11 cellular contexts compared by ENCODE assay signal in genomic region chr17:80599546-80600305, GRCh38. TPM values are rescaled to one million over a fixed set of nuclear protein-coding genes. Genes with fewer than 3 reads are reported as not detected.
A peak's percentile ranks its signal among the peaks of the same experiment; 100 is the strongest.
DNase-seq lines count a peak whose midpoint lies in the region; ATAC-seq, FAIRE-seq and TF ChIP-seq lines count a peak whose summit lies in the region.
"Had no signal": no experiment of that assay in that cellular context is flagged by ENCODE, and none has a peak within 500 bp of the region (broad histone marks: within the 10 kb centered on the region; RNA-seq: fewer than 3 reads in every experiment).

No MANE protein-coding gene starts in this region.

- H3K36me3 ChIP-seq in CD4-positive, CD25-positive, alpha-beta regulatory T cell (ENCODE audit: control insufficient read depth, insufficient read depth, low read length): no peaks in the 10 kb centered on the region
- H3K36me3 ChIP-seq in GM23248 (ENCODE audit: low read depth) (no peaks in the 10 kb centered on the region), HepG2 (replicated peaks in 1 of 2; ENCODE audit: control insufficient read depth in 1 of 2, insufficient read depth in 2 of 2, low read length in 2 of 2) (peaks cover 0 to 4% of the 10 kb centered on the region in 2 experiments; a peak in 2 of 5 replicates)
- H3K36me3 ChIP-seq: heart left ventricle had no signal

- no peak overlapping the region for H2AFZ ChIP-seq in GM23248
- no peak overlapping the region for H2AFZ ChIP-seq in HepG2 (ENCODE audit: low read length)
- H2AFZ ChIP-seq: PC-9 had no signal

- H3K27ac Mint-ChIP-seq in CD4-positive, CD25-positive, alpha-beta regulatory T cell: peak overlapping the region in 2 of 3 donors; percentile 40 to 73
- H3K27ac Mint-ChIP-seq in activated T-helper 2 cell treated with anti-CD3 and anti-CD28 coated beads, Interferon-gamma antibody, Interleukin-2, Interleukin-4, amounts not matched to agents 10 μg/mL and 5 μg/mL and 100 μg/mL, durations not matched to agents 14 hours and 24 hours and 36 hours: peak overlapping the region; percentile 30
- H3K27ac Mint-ChIP-seq in CD14-positive monocyte: peak overlapping the region in 2 of 7 donors; percentile 13 to 15

- peak; percentile 77 for FAIRE-seq in HepG2 (lab: Jason Lieb, UNC)

- H3K27me3 Mint-ChIP-seq in CD4-positive, CD25-positive, alpha-beta regulatory T cell: no peaks in the 10 kb centered on the region
- no peaks in the 10 kb centered on the region for H3K27me3 Mint-ChIP-seq in activated T-helper 2 cell treated with anti-CD3 and anti-CD28 coated beads, Interferon-gamma antibody, Interleukin-2, Interleukin-4, amounts not matched to agents 10 μg/mL and 5 μg/mL and 100 μg/mL, durations not matched to agents 14 hours and 24 hours and 36 hours (ENCODE audit: low read depth)
- peaks cover 0 to 6% (median 2%) of the 10 kb centered on the region in 3 donors for H3K27me3 Mint-ChIP-seq in CD14-positive monocyte (ENCODE audit: low read depth in 3 of 3)

- H3K27ac ChIP-seq in CD4-positive, CD25-positive, alpha-beta regulatory T cell (ENCODE audit: insufficient read depth, low read length, poor library complexity, severe bottlenecking): no peak overlapping the region
- H3K27ac ChIP-seq in GM23248 (no peak overlapping the region), HepG2 (ENCODE audit: extremely low read length, insufficient read depth, low read length) (peak overlapping the region; percentile 79)
- H3K27ac ChIP-seq: PC-9 had no signal

- peak overlapping the region in 3 of 4 donors; percentile 21 to 76 (median 43) for H3K4me3 Mint-ChIP-seq in CD4-positive, CD25-positive, alpha-beta regulatory T cell
- no peak overlapping the region for H3K4me3 Mint-ChIP-seq in activated T-helper 2 cell treated with anti-CD3 and anti-CD28 coated beads, Interferon-gamma antibody, Interleukin-2, Interleukin-4, amounts not matched to agents 10 μg/mL and 5 μg/mL and 100 μg/mL, durations not matched to agents 14 hours and 24 hours and 36 hours (ENCODE audit: low read depth)
- H3K4me3 Mint-ChIP-seq in CD14-positive monocyte: no peak overlapping the region

- no peaks in the 10 kb centered on the region for H3K9me2 ChIP-seq in GM23248 (ENCODE audit: insufficient read depth)

- POLR2A ChIA-PET in HepG2 (lab: Yijun Ruan, JAX): interaction anchor here (0.6 to 3.0 kb wide), 6 partner anchors 16 to 145 kb away, joined by 3 to 32 read pairs (median 3); no protein-coding TSS in a partner anchor

- H3K9me3 ChIP-seq in CD4-positive, CD25-positive, alpha-beta regulatory T cell (ENCODE audit: control insufficient read depth in 2 of 2, low read length in 2 of 2): no peaks in the 10 kb centered on the region
- H3K9me3 ChIP-seq in GM23248 (ENCODE audit: low read depth): no peaks in the 10 kb centered on the region
- no peaks in the 10 kb centered on the region for H3K9me3 ChIP-seq in HepG2 (ENCODE audit: low read length)
- H3K9me3 ChIP-seq: heart left ventricle had no signal

- intact Hi-C loops in activated T-helper 2 cell treated with anti-CD3 and anti-CD28 coated beads, Interferon-gamma antibody, Interleukin-2, Interleukin-4, amounts not matched to agents 10 μg/mL and 5 μg/mL and 100 μg/mL, durations not matched to agents 14 hours and 24 hours and 36 hours (cut with micrococcal nuclease): no loop called here
- intact Hi-C loops in HepG2 (cut with micrococcal nuclease; ENCODE audit: unreplicated experiment) (no loop called here), CD14-positive monocyte (cut with micrococcal nuclease) (no loop called here)

- in situ Hi-C loops in GM23248 (cut with MboI): no loop called here
- in situ Hi-C loops in HepG2 (cut with HindIII; ENCODE audit: extremely low pct_ligation_motif_present, low pct_unique_long_range_greater_than_20kb): no loop called here

- ATAC-seq in CD4-positive, CD25-positive, alpha-beta regulatory T cell (ENCODE audit: low read depth in 2 of 2): no peak
- ATAC-seq in HepG2: peak; percentile 85
- no peak for ATAC-seq in GM19397 (IDR thresholded peaks at IDR 0.05; ENCODE audit: unreplicated experiment)
- no peak for ATAC-seq in HG03108 (IDR thresholded peaks at IDR 0.05; ENCODE audit: unreplicated experiment)

- H4K20me1 ChIP-seq in GM23248 (ENCODE audit: insufficient read depth) (peaks cover 4% of the 10 kb centered on the region; the same call in 1 of the 2 replicates), HepG2 (ENCODE audit: insufficient read depth, low read length) (peaks cover 12% of the 10 kb centered on the region; the same call in 1 of the 2 replicates)

- H3K79me2 ChIP-seq in GM23248 (ENCODE audit: insufficient read depth) (peaks cover 64% of the 10 kb centered on the region), HepG2 (ENCODE audit: insufficient read depth, low read length) (peaks cover 89% of the 10 kb centered on the region)

- TF ChIP-seq RAD21 in HepG2 (CRISPR knock-in tag; IDR thresholded peaks at IDR 0.05): no peak

- CTCF ChIA-PET in HepG2 (lab: Yijun Ruan, JAX; ENCODE audit: low intra/inter-chr PET ratio, low total read pairs): interaction anchor here (1.5 kb wide), 1 partner anchor 25 kb away, joined by 5 read pairs; no protein-coding TSS in a partner anchor

- 48 to 52% methylated on average over 8 of the region's 8 CpGs for WGBS in GM23248 (ENCODE audit: low coverage in 1 of 2, low lambda C conversion rate in 2 of 2, missing lambda C conversion rate in 2 of 2), 2 experiments
- 14% methylated on average over 8 of the region's 8 CpGs for WGBS in HepG2 (ENCODE audit: low lambda C conversion rate)

- no peak overlapping the region for H3K4me2 ChIP-seq in GM23248 (ENCODE audit: unreplicated experiment)
- H3K4me2 ChIP-seq in HepG2 (ENCODE audit: low read depth, low read length): peak overlapping the region; percentile 82
- H3K4me2 ChIP-seq: PC-9 had no signal

- no peak for TF ChIP-seq POLR2A in HepG2 (IDR thresholded peaks at IDR 0.05; ENCODE audit: insufficient read depth in 1 of 2, low read depth in 2 of 2, low read length in 2 of 2)

- BruUV-seq in HepG2 (replicated peaks; lab: Mats Ljungman, UMichigan): no TSS peak

- peaks cover 29% of the 10 kb centered on the region for H3K36me3 Mint-ChIP-seq in CD4-positive, CD25-positive, alpha-beta regulatory T cell
- H3K36me3 Mint-ChIP-seq in activated T-helper 2 cell treated with anti-CD3 and anti-CD28 coated beads, Interferon-gamma antibody, Interleukin-2, Interleukin-4, amounts not matched to agents 10 μg/mL and 5 μg/mL and 100 μg/mL, durations not matched to agents 14 hours and 24 hours and 36 hours (ENCODE audit: low read depth): peaks cover 33% of the 10 kb centered on the region
- peaks cover 1 to 9% of the 10 kb centered on the region in 2 donors for H3K36me3 Mint-ChIP-seq in CD14-positive monocyte

- no peak for DNase-seq in CD4-positive, CD25-positive, alpha-beta regulatory T cell
- peak; percentile 46 for DNase-seq in GM23248
- DNase-seq in activated T-helper 2 cell treated with anti-CD3 and anti-CD28 coated beads, Interferon-gamma antibody, Interleukin-2, Interleukin-4, amounts not matched to agents 10 μg/mL and 5 μg/mL and 100 μg/mL, durations not matched to agents 14 hours and 24 hours and 36 hours (ENCODE audit: low spot score): no peak
- DNase-seq in HepG2 (ENCODE audit: low spot score): peak; percentile 89
- DNase-seq in C1 segment of cervical spinal cord (lab: John Stamatoyannopoulos, UW): no peak
- DNase-seq in CD14-positive monocyte (ENCODE audit: low spot score): no peak
- DNase-seq: heart left ventricle, MV-4-11, PC-9 had no signal

- H3K4me3 ChIP-seq in CD4-positive, CD25-positive, alpha-beta regulatory T cell (ENCODE audit: low read depth, low read length): no peak overlapping the region
- no peak overlapping the region for H3K4me3 ChIP-seq in GM23248
- peak overlapping the region; percentile 21 to 59 (median 31); a peak in 5 of 6 replicates for H3K4me3 ChIP-seq in HepG2 (replicated peaks in 1 of 3; ENCODE audit: insufficient read depth in 1 of 3, low read depth in 2 of 3, low read length in 3 of 3)
- H3K4me3 ChIP-seq: heart left ventricle, PC-9 had no signal

- H3K27me3 ChIP-seq in CD4-positive, CD25-positive, alpha-beta regulatory T cell (ENCODE audit: control insufficient read depth, insufficient read depth, low read length): no peaks in the 10 kb centered on the region
- no peaks in the 10 kb centered on the region for H3K27me3 ChIP-seq in GM23248 (replicated peaks; ENCODE audit: insufficient read depth)
- no peaks in the 10 kb centered on the region for H3K27me3 ChIP-seq in HepG2 (ENCODE audit: control insufficient read depth in 1 of 2, insufficient read depth in 2 of 2, low read length in 2 of 2)
- H3K27me3 ChIP-seq: heart left ventricle had no signal

- H3K4me1 ChIP-seq in CD4-positive, CD25-positive, alpha-beta regulatory T cell (ENCODE audit: control insufficient read depth, insufficient read depth, low read length, poor library complexity, severe bottlenecking): peaks cover 27% of the 10 kb centered on the region
- H3K4me1 ChIP-seq in GM23248 (ENCODE audit: insufficient read depth) (peaks cover 19% of the 10 kb centered on the region), HepG2 (ENCODE audit: insufficient read depth, low read length) (peaks cover 71% of the 10 kb centered on the region)

- H3F3A ChIP-seq in GM23248 (ENCODE audit: insufficient read depth): no peaks in the 10 kb centered on the region

- TF ChIP-seq EP300 in HepG2 (IDR thresholded peaks at IDR 0.05; ENCODE audit: low read depth in 2 of 2, low read length in 2 of 2) (peak in 1 of 2 experiments; percentile 35; a peak in 1 of 4 replicates), HepG2 (CRISPR knock-in tag; IDR thresholded peaks at IDR 0.05; ENCODE audit: borderline replicate concordance) (no peak)

- H3K9ac ChIP-seq in GM23248 (no peak overlapping the region), HepG2 (ENCODE audit: insufficient read depth, low read depth, low read length) (peak overlapping the region; percentile 65)

- no peak for TF ChIP-seq CTCF in HepG2 (CRISPR knock-in tag; IDR thresholded peaks at IDR 0.05)
- TF ChIP-seq CTCF in CD14-positive monocyte (IDR thresholded peaks at IDR 0.05): no peak

- peaks cover 0 to 1% (median 0%) of the 10 kb centered on the region in 7 donors for H3K9me3 Mint-ChIP-seq in CD4-positive, CD25-positive, alpha-beta regulatory T cell
- no peaks in the 10 kb centered on the region for H3K9me3 Mint-ChIP-seq in activated T-helper 2 cell treated with anti-CD3 and anti-CD28 coated beads, Interferon-gamma antibody, Interleukin-2, Interleukin-4, amounts not matched to agents 10 μg/mL and 5 μg/mL and 100 μg/mL, durations not matched to agents 14 hours and 24 hours and 36 hours
- H3K9me3 Mint-ChIP-seq in CD14-positive monocyte: peaks cover 0 to 2% (median 0%) of the 10 kb centered on the region in 7 donors

- peaks cover 29 to 78% (median 54%) of the 10 kb centered on the region in 4 donors for H3K4me1 Mint-ChIP-seq in CD4-positive, CD25-positive, alpha-beta regulatory T cell
- peaks cover 61% of the 10 kb centered on the region for H3K4me1 Mint-ChIP-seq in activated T-helper 2 cell treated with anti-CD3 and anti-CD28 coated beads, Interferon-gamma antibody, Interleukin-2, Interleukin-4, amounts not matched to agents 10 μg/mL and 5 μg/mL and 100 μg/mL, durations not matched to agents 14 hours and 24 hours and 36 hours (ENCODE audit: low read depth)
- H3K4me1 Mint-ChIP-seq in CD14-positive monocyte: peaks cover 57% of the 10 kb centered on the region

RNA-seq across cellular contexts. Expression of gene RPTOR, which starts 55.1 kb away (rescaled TPM):
- total RNA-seq in CD4-positive, CD25-positive, alpha-beta regulatory T cell: 70.1 TPM
- 1 to 10 TPM; 4.7 to 8.5 (median 6.8) TPM for polyA plus RNA-seq in CD4-positive, CD25-positive, alpha-beta regulatory T cell
- total RNA-seq in GM23248 (2014; rRNA removed; shearing (Covaris generic)): 16.1 and 19.0 TPM in 2 replicates
- 6.6 and 7.0 TPM in 2 replicates for polyA plus RNA-seq in GM23248 (2016; fragmentation: Nextera tagmentation; extraction: Ambion mirVana)
- 59.9 and 62.4 TPM in 2 replicates for total RNA-seq in activated T-helper 2 cell treated with anti-CD3 and anti-CD28 coated beads, Interferon-gamma antibody, Interleukin-2, Interleukin-4, amounts not matched to agents 10 μg/mL and 5 μg/mL and 100 μg/mL, durations not matched to agents 14 hours and 24 hours and 36 hours
- 25.3 TPM in 2 replicates for total RNA-seq in HepG2 (2016; rRNA removed; fragmentation: Illumina TruSeq; extraction: Trizol)
- 9.3 TPM in 2 replicates for total RNA-seq in HepG2 (2016; cell fraction: cytosol; rRNA removed; fragmentation: Illumina TruSeq; extraction: Trizol; ENCODE audit: low read depth)
- 19.0 and 24.1 TPM in 2 replicates for total RNA-seq in HepG2 (2016; cell fraction: insoluble cytoplasmic fraction; rRNA removed; fragmentation: Illumina TruSeq; extraction: Trizol)
- 10.7 and 12.5 TPM in 2 replicates for total RNA-seq in HepG2 (2016; cell fraction: membrane; rRNA removed; fragmentation: Illumina TruSeq; extraction: Trizol)
- 47.4 and 53.3 TPM in 2 replicates for total RNA-seq in HepG2 (2016; cell fraction: nucleus; rRNA removed; fragmentation: Illumina TruSeq; extraction: Trizol)
- 6.6 and 7.2 TPM in 2 replicates for polyA plus RNA-seq in HepG2 (2011; rRNA removed)
- 4.9 and 6.5 TPM in 2 replicates for polyA plus RNA-seq in HepG2 (2011; cell fraction: cytosol; rRNA removed)
- polyA plus RNA-seq in HepG2 (2011; cell fraction: nucleus; rRNA removed): 40.6 and 57.3 TPM in 2 replicates
- 16.9 and 22.1 TPM in 2 replicates for polyA plus RNA-seq in HepG2 (2012)
- 1.6 TPM in 2 replicates for polyA plus RNA-seq in HepG2 (2016; cell fraction: cytosol; fragmentation: Illumina TruSeq; extraction: Trizol; ENCODE audit: low read depth)
- 12.7 and 16.8 TPM in 2 replicates for polyA plus RNA-seq in HepG2 (2016; cell fraction: insoluble cytoplasmic fraction; fragmentation: Illumina TruSeq; extraction: Trizol; ENCODE audit: low read depth)
- polyA plus RNA-seq in HepG2 (2016; cell fraction: membrane; fragmentation: Illumina TruSeq; extraction: Trizol; ENCODE audit: low read depth): 3.3 and 3.8 TPM in 2 replicates
- 36.3 and 39.1 TPM in 2 replicates for polyA plus RNA-seq in HepG2 (2016; cell fraction: nucleus; fragmentation: Illumina TruSeq; extraction: Trizol; ENCODE audit: insufficient read depth, low read depth)
- polyA minus RNA-seq in HepG2 (2011; rRNA and poly(A)+ RNA removed; ENCODE audit: low replicate concordance): 26.1 and 51.5 TPM in 2 replicates
- polyA minus RNA-seq in HepG2 (2011; cell fraction: cytosol; rRNA and poly(A)+ RNA removed): 18.6 and 20.2 TPM in 2 replicates
- polyA minus RNA-seq in HepG2 (2011; cell fraction: nucleus; rRNA and poly(A)+ RNA removed): 62.9 and 72.9 TPM in 2 replicates
- 1 to 10 TPM; 1.1 to 2.6 TPM for polyA plus RNA-seq in CD14-positive monocyte

Comparison
In these comparisons a context has a peak if more than half of its experiments do, and no peak if none do; other contexts are left out.
1. DNase-seq: peak in GM23248 (single experiment) and HepG2 (single experiment); none in CD4-positive, CD25-positive, alpha-beta regulatory T cell (0 of 3), activated T-helper 2 cell treated with anti-CD3 and anti-CD28 coated beads, Interferon-gamma antibody, Interleukin-2, Interleukin-4, amounts not matched to agents 10 μg/mL and 5 μg/mL and 100 μg/mL, durations not matched to agents 14 hours and 24 hours and 36 hours (single experiment), C1 segment of cervical spinal cord (0 of 14) and CD14-positive monocyte (single experiment).
2. H3K4me3 ChIP-seq: peak in HepG2 (3 of 3); none in CD4-positive, CD25-positive, alpha-beta regulatory T cell (single experiment) and GM23248 (single experiment).
3. H3K4me3 Mint-ChIP-seq: peak in CD4-positive, CD25-positive, alpha-beta regulatory T cell (3 of 4); none in activated T-helper 2 cell treated with anti-CD3 and anti-CD28 coated beads, Interferon-gamma antibody, Interleukin-2, Interleukin-4, amounts not matched to agents 10 μg/mL and 5 μg/mL and 100 μg/mL, durations not matched to agents 14 hours and 24 hours and 36 hours (single experiment) and CD14-positive monocyte (0 of 2).